9 cellular contexts compared by ENCODE assay signal in genomic region chr19:40688987-40689338, GRCh38. TPM values are rescaled to one million over a fixed set of nuclear protein-coding genes. Genes with fewer than 3 reads are reported as not detected.
DNase-seq lines count a peak whose midpoint lies in the region; ATAC-seq, FAIRE-seq and TF ChIP-seq lines count a peak whose summit lies in the region.
"Had no signal": no experiment of that assay in that cellular context is flagged by ENCODE, and none has a peak within 500 bp of the region (broad histone marks: within the 10 kb centered on the region; RNA-seq: fewer than 3 reads in every experiment).

No MANE protein-coding gene starts in this region.

- WGBS in tibial nerve, 2 donors, result 21 to 26% methylated on average over 4 of the region's 4 CpGs

- FAIRE-seq in HTR-8/SVneo (lab: Jason Lieb, UNC), result peak; percentile 89

- H3K4me3 ChIP-seq in brain microvascular endothelial cell (ENCODE audit: low read depth, low read length) (peak overlapping the region; percentile 85), left lung (peak overlapping the region; percentile 54 to 58), tibial nerve (peak overlapping the region; percentile 58 to 100 (median 90))

- in situ Hi-C loops in brain microvascular endothelial cell (cut with HindIII; ENCODE audit: low pct_ligation_motif_present, low sequenced_read_pairs), result no loop called here

- H3K27me3 ChIP-seq in brain microvascular endothelial cell (replicated peaks), result no peaks in the 10 kb centered on the region
- H3K27me3 ChIP-seq in left lung, result no peaks in the 10 kb centered on the region
- no peaks in the 10 kb centered on the region for H3K27me3 ChIP-seq in tibial nerve

- no peak for TF ChIP-seq EP300 in tibial nerve (IDR thresholded peaks at IDR 0.05)

- H3K4me1 ChIP-seq in left lung (peaks cover 5 to 22% of the 10 kb centered on the region in 2 donors), tibial nerve (peaks cover 0 to 57% (median 28%) of the 10 kb centered on the region in 4 donors)

- no peak for TF ChIP-seq POLR2A in tibial nerve (IDR thresholded peaks at IDR 0.05)

- no peak for TF ChIP-seq CTCF in brain microvascular endothelial cell (IDR thresholded peaks at IDR 0.05; ENCODE audit: low read depth, low read length, missing control alignments)
- TF ChIP-seq CTCF in left lung (IDR thresholded peaks at IDR 0.05), result no peak
- TF ChIP-seq CTCF in tibial nerve (IDR thresholded peaks at IDR 0.05), result no peak

- H3K9me3 ChIP-seq in left lung, result no peaks in the 10 kb centered on the region
- H3K9me3 ChIP-seq in tibial nerve, result no peaks in the 10 kb centered on the region

- H3K36me3 ChIP-seq in brain microvascular endothelial cell (replicated peaks) (peaks cover 24% of the 10 kb centered on the region), left lung (peaks cover 0 to 27% of the 10 kb centered on the region in 2 donors), tibial nerve (peaks cover 0 to 51% (median 3%) of the 10 kb centered on the region in 3 donors)

- H3K27ac ChIP-seq in brain microvascular endothelial cell, result no peak overlapping the region
- no peak overlapping the region for H3K27ac ChIP-seq in left lung
- H3K27ac ChIP-seq in tibial nerve, result peak overlapping the region in 3 of 4 donors; percentile 92 to 98 (median 94)

- ATAC-seq in left lung, result no peak

- intact Hi-C loops in left lung (cut with DNase I), result no loop called here

- no peak for DNase-seq in HTR-8/SVneo (ENCODE audit: insufficient read length, low spot score)
- DNase-seq in brain microvascular endothelial cell, result no peak
- DNase-seq in left lung, result peak in 1 of 2 donors; percentile 10
- DNase-seq in tibial nerve (ENCODE audit: low spot score in 2 of 2), result no peak
- DNase-seq in SW 1271 (lab: John Stamatoyannopoulos, UW), result no peak
- DNase-seq in SK-N-DZ (ENCODE audit: low spot score), result no peak
- no peak for DNase-seq in mucosa of gallbladder (ENCODE audit: low spot score)
- DNase-seq in stimulated activated naive CD4-positive, alpha-beta T cell treated with Interleukin-2 at 50 U/mL for 16 hours (lab: John Stamatoyannopoulos, UW), result no peak
- DNase-seq: activated CD4-positive, alpha-beta T cell treated with anti-CD3 and anti-CD28 coated beads, Interleukin-2, amount 50 U/mL, for 1 hour had no signal

RNA-seq across cellular contexts. Expression of gene NUMBL, which starts 1.5 kb away (rescaled TPM):
- total RNA-seq in left lung (10 to 100 TPM; 30.0 to 30.2 TPM), tibial nerve (100 to 1,000 TPM; 203 to 284 (median 251) TPM), mucosa of gallbladder (52.9 TPM)
- polyA plus RNA-seq in SK-N-DZ (2014; cell fraction: cytosol; rRNA removed), result 13.1 and 34.2 TPM in 2 replicates
- polyA plus RNA-seq in SK-N-DZ (2014; cell fraction: nucleus; rRNA removed), result 12.6 and 32.3 TPM in 2 replicates

RNA-seq across cellular contexts. Expression of gene COQ8B, which starts 27.7 kb away (rescaled TPM):
- total RNA-seq in left lung, result 10 to 100 TPM; 39.2 to 48.1 TPM
- total RNA-seq in tibial nerve, result 10 to 100 TPM; 71.0 to 88.6 (median 84.3) TPM
- polyA plus RNA-seq in SK-N-DZ (2014; cell fraction: cytosol; rRNA removed), result 44.2 and 50.1 TPM in 2 replicates
- polyA plus RNA-seq in SK-N-DZ (2014; cell fraction: nucleus; rRNA removed), result 60.6 and 62.4 TPM in 2 replicates
- total RNA-seq in mucosa of gallbladder, result 76.4 TPM

RNA-seq across cellular contexts. Expression of gene ITPKC, which starts 27.9 kb away (rescaled TPM):
- total RNA-seq in left lung (10 to 100 TPM; 23.2 to 25.6 TPM), tibial nerve (100 to 1,000 TPM in 1 of 4 donors, 10 to 100 TPM in 3; 72.0 to 114 (median 90.9) TPM), mucosa of gallbladder (21.4 TPM)
- polyA plus RNA-seq in SK-N-DZ (2014; cell fraction: cytosol; rRNA removed), result 5.7 and 5.9 TPM in 2 replicates
- 5.1 and 5.7 TPM in 2 replicates for polyA plus RNA-seq in SK-N-DZ (2014; cell fraction: nucleus; rRNA removed)

Comparison
In these comparisons a context has a peak if more than half of its experiments do, and no peak if none do; other contexts are left out.
1. H3K27ac ChIP-seq: peak in tibial nerve (3 of 4); none in brain microvascular endothelial cell (single experiment) and left lung (0 of 2).
2. Peak in every context shown above with its lines, with median percentiles within 50 percentile points of each other: H3K4me3 ChIP-seq.